ENCODE assay signal across 16 cellular contexts in the genomic region with DNA sequence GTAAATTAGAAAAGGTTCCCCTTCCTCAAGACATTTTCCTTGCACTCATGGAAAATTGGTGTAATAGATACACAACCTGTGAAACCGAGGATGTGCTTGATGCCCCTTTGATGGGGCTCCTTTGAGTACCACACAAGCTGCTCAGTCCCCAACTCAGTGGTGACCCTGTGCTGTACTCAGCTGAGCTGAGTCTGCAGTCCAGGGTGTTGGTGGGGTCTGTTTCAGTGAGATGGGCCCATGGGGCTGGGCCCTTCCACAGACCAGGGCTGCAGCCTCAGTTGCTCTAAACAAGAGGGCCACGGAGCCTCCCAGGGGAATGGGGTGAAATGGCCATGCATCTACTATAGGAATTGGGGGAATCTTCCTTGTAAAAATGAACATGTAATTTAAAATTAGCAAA. TPM values are rescaled to one million over a fixed set of nuclear protein-coding genes. Genes with fewer than 3 reads are reported as not detected.
DNase-seq lines count a peak whose midpoint lies in the region; ATAC-seq and TF ChIP-seq lines count a peak whose summit lies in the region.
"Had no signal": no experiment of that assay in that cellular context is flagged by ENCODE, and none has a peak within 500 bp of the region (broad histone marks: within the 10 kb centered on the region; RNA-seq: fewer than 3 reads in every experiment).

No MANE protein-coding gene starts in this region.

- H3K36me3 Mint-ChIP-seq in activated CD8-positive, alpha-beta memory T cell treated with anti-CD3 and anti-CD28 coated beads, Interleukin-2, amount 10 ng/mL, durations not matched to agents 7 days and 5 days = no peaks in the 10 kb centered on the region
- H3K36me3 Mint-ChIP-seq in MCF 10A (ENCODE audit: insufficient read depth, unreplicated experiment) = no peaks in the 10 kb centered on the region

- peak; percentile 31 for DNase-seq in activated CD8-positive, alpha-beta memory T cell treated with anti-CD3 and anti-CD28 coated beads, Interleukin-2, amount 10 ng/mL, durations not matched to agents 7 days and 5 days
- DNase-seq in activated CD8-positive, alpha-beta memory T cell treated with anti-CD3 and anti-CD28 coated beads, Interleukin-2, amount 50 U/mL, for 4 hours = no peak
- peak; percentile 22 for DNase-seq in islet precursor cell
- peak; percentile 4 for DNase-seq in retina
- no peak for DNase-seq in MCF 10A (ENCODE audit: unreplicated experiment)
- no peak for DNase-seq in NCI-H82 (lab: John Stamatoyannopoulos, UW)
- DNase-seq in RPMI8226 = no peak
- DNase-seq: AML-193; Caco-2; CD4-positive, alpha-beta T cell; DMS153; DMS79; HCEC 1CT had no signal

- H3K9me3 Mint-ChIP-seq in activated CD8-positive, alpha-beta memory T cell treated with anti-CD3 and anti-CD28 coated beads, Interleukin-2, amount 10 ng/mL, durations not matched to agents 7 days and 5 days (ENCODE audit: low read depth) = no peaks in the 10 kb centered on the region
- no peaks in the 10 kb centered on the region for H3K9me3 Mint-ChIP-seq in MCF 10A (ENCODE audit: unreplicated experiment)
- H3K9me3 Mint-ChIP-seq: CD4-positive, alpha-beta T cell; GM23338 had no signal

- CTCF ChIA-PET in activated CD8-positive, alpha-beta memory T cell treated with anti-CD3 and anti-CD28 coated beads, Interleukin-2, amount 10 ng/mL, durations not matched to agents 7 days and 5 days (lab: Charles Lee) = interaction anchor here (1.1 kb wide), 1 partner anchor 9 kb away, joined by 3 read pairs; no protein-coding TSS in a partner anchor
- CTCF ChIA-PET in MCF 10A (lab: Yijun Ruan, JAX) = interaction anchor here (0.6 to 3.0 kb wide), 2 partner anchors 10 to 70 kb away, joined by 3 to 19 read pairs; no protein-coding TSS in a partner anchor

- no peak for TF ChIP-seq CTCF in MCF 10A (IDR thresholded peaks at IDR 0.05; ENCODE audit: unreplicated experiment)

- no TSS peak for BruUV-seq in MCF 10A (replicated peaks; lab: Mats Ljungman, UMichigan)

- POLR2A ChIA-PET in MCF 10A (lab: Yijun Ruan, JAX) = no interaction called here

- H3K4me3 Mint-ChIP-seq in activated CD8-positive, alpha-beta memory T cell treated with anti-CD3 and anti-CD28 coated beads, Interleukin-2, amount 10 ng/mL, durations not matched to agents 7 days and 5 days = no peak overlapping the region
- no peak overlapping the region for H3K4me3 Mint-ChIP-seq in MCF 10A (ENCODE audit: unreplicated experiment)
- H3K4me3 Mint-ChIP-seq: CD4-positive, alpha-beta T cell; GM23338 had no signal

- peaks cover 11% of the 10 kb centered on the region for H3K27me3 Mint-ChIP-seq in activated CD8-positive, alpha-beta memory T cell treated with anti-CD3 and anti-CD28 coated beads, Interleukin-2, amount 10 ng/mL, durations not matched to agents 7 days and 5 days
- H3K27me3 Mint-ChIP-seq in MCF 10A (ENCODE audit: insufficient read depth, unreplicated experiment) = no peaks in the 10 kb centered on the region

- H3K27ac Mint-ChIP-seq in activated CD8-positive, alpha-beta memory T cell treated with anti-CD3 and anti-CD28 coated beads, Interleukin-2, amount 10 ng/mL, durations not matched to agents 7 days and 5 days = no peak overlapping the region
- H3K27ac Mint-ChIP-seq in MCF 10A (ENCODE audit: low read depth, unreplicated experiment) = no peak overlapping the region
- H3K27ac Mint-ChIP-seq: CD4-positive, alpha-beta T cell; GM23338 had no signal

- intact Hi-C loops in MCF 10A (cut with micrococcal nuclease) = no loop called here

- H3K4me1 Mint-ChIP-seq in activated CD8-positive, alpha-beta memory T cell treated with anti-CD3 and anti-CD28 coated beads, Interleukin-2, amount 10 ng/mL, durations not matched to agents 7 days and 5 days = no peaks in the 10 kb centered on the region
- H3K4me1 Mint-ChIP-seq in MCF 10A (ENCODE audit: insufficient read depth, unreplicated experiment) = peaks cover 8% of the 10 kb centered on the region
- H3K4me1 Mint-ChIP-seq: GM23338 had no signal

- no peak for ATAC-seq in activated CD8-positive, alpha-beta memory T cell treated with anti-CD3 and anti-CD28 coated beads, Interleukin-2, amount 10 ng/mL, durations not matched to agents 7 days and 5 days
- ATAC-seq: A549, GM23338 had no signal

RNA-seq across cellular contexts. Expression of gene KY, which starts 39.3 kb away (rescaled TPM):
- not detected for total RNA-seq in activated CD8-positive, alpha-beta memory T cell treated with anti-CD3 and anti-CD28 coated beads, Interleukin-2, amount 10 ng/mL, durations not matched to agents 7 days and 5 days
- total RNA-seq in MCF 10A (2022) = not detected in 2 replicates
- total RNA-seq: Caco-2; CD4-positive, alpha-beta T cell; GM23338; HT-29 had no signal

Comparison
In these comparisons a context has a peak if more than half of its experiments do, and no peak if none do; other contexts are left out.
1. DNase-seq: peak in activated CD8-positive, alpha-beta memory T cell treated with anti-CD3 and anti-CD28 coated beads, Interleukin-2, amount 10 ng/mL, durations not matched to agents 7 days and 5 days (single experiment), islet precursor cell (single experiment) and retina (single experiment); none in activated CD8-positive, alpha-beta memory T cell treated with anti-CD3 and anti-CD28 coated beads, Interleukin-2, amount 50 U/mL, for 4 hours (single experiment), MCF 10A (single experiment), NCI-H82 (single experiment) and RPMI8226 (single experiment).